In genomic region chr2:40363631-40364030, GRCh38 we compare ENCODE assay signal across 12 cellular contexts.
DNase-seq lines count a peak whose midpoint lies in the region; ATAC-seq and TF ChIP-seq lines count a peak whose summit lies in the region.
"Had no signal": no experiment of that assay in that cellular context is flagged by ENCODE, and none has a peak within 500 bp of the region (broad histone marks: within the 10 kb centered on the region; RNA-seq: fewer than 3 reads in every experiment).

No MANE protein-coding gene starts in this region.

- H3K9me3 ChIP-seq in SK-N-MC (ENCODE audit: low read depth, low read length) (no peaks in the 10 kb centered on the region), right atrium auricular region (no peaks in the 10 kb centered on the region), upper lobe of right lung (no peaks in the 10 kb centered on the region), WERI-Rb-1 (ENCODE audit: severe bottlenecking) (no peaks in the 10 kb centered on the region)
- H3K9me3 ChIP-seq: tibial nerve had no signal

- POLR2A ChIA-PET in activated CD4-positive, alpha-beta T cell treated with anti-CD3 and anti-CD28 coated beads, Interleukin-2, amount 10 ng/mL, durations not matched to agents 7 days and 5 days (lab: Charles Lee) = no interaction called here

- no peaks in the 10 kb centered on the region for H3K36me3 Mint-ChIP-seq in activated CD4-positive, alpha-beta T cell treated with anti-CD3 and anti-CD28 coated beads, Interleukin-2, amount 10 ng/mL, durations not matched to agents 7 days and 5 days (ENCODE audit: low read depth)

- no peaks in the 10 kb centered on the region for H3K27me3 ChIP-seq in right atrium auricular region
- H3K27me3 ChIP-seq in upper lobe of right lung = no peaks in the 10 kb centered on the region
- H3K27me3 ChIP-seq in WERI-Rb-1 (ENCODE audit: insufficient read depth, low read depth, severe bottlenecking) = no peaks in the 10 kb centered on the region
- H3K27me3 ChIP-seq: tibial nerve had no signal

- ATAC-seq in upper lobe of right lung = no peak
- ATAC-seq in left lobe of liver = no peak
- ATAC-seq: HepG2 had no signal

- peaks cover 7% of the 10 kb centered on the region for H3K4me1 Mint-ChIP-seq in activated CD4-positive, alpha-beta T cell treated with anti-CD3 and anti-CD28 coated beads, Interleukin-2, amount 10 ng/mL, durations not matched to agents 7 days and 5 days

- no peak for TF ChIP-seq CTCF in right atrium auricular region (IDR thresholded peaks at IDR 0.05)
- no peak for TF ChIP-seq CTCF in upper lobe of right lung (IDR thresholded peaks at IDR 0.05)
- TF ChIP-seq CTCF in WERI-Rb-1 (IDR thresholded peaks at IDR 0.05; ENCODE audit: low read depth, low read length) = no peak

- H3K36me3 ChIP-seq in SK-N-MC (ENCODE audit: insufficient read depth, low read length) (no peaks in the 10 kb centered on the region), right atrium auricular region (no peaks in the 10 kb centered on the region), upper lobe of right lung (no peaks in the 10 kb centered on the region), WERI-Rb-1 (no peaks in the 10 kb centered on the region)
- H3K36me3 ChIP-seq: tibial nerve had no signal

- H3K27me3 Mint-ChIP-seq in activated CD4-positive, alpha-beta T cell treated with anti-CD3 and anti-CD28 coated beads, Interleukin-2, amount 10 ng/mL, durations not matched to agents 7 days and 5 days = peaks cover 2% of the 10 kb centered on the region
- H3K27me3 Mint-ChIP-seq: dendritic cell treated with granulocyte-macrophage colony-stimulating factor and Interleukin-4, amounts not matched to agents 40 ng/mL and 50 ng/mL, for 4 days had no signal

- DNase-seq in NCI-H748 (lab: John Stamatoyannopoulos, UW; ENCODE audit: unreplicated experiment) (peak; percentile 14), NCI-H748 treated with DMSO at 0.1 percent for 48 hours (lab: John Stamatoyannopoulos, UW) (no peak), SK-N-MC (ENCODE audit: low read depth, low spot score) (no peak), right atrium auricular region (ENCODE audit: low spot score) (no peak), upper lobe of right lung (no peak), WERI-Rb-1 (no peak), left lobe of liver (ENCODE audit: low spot score) (no peak)
- DNase-seq in activated CD4-positive, alpha-beta T cell treated with anti-CD3 and anti-CD28 coated beads, Interleukin-2, amount 10 ng/mL, durations not matched to agents 7 days and 5 days = no peak
- DNase-seq: left cardiac atrium had no signal

- H3K4me3 Mint-ChIP-seq in activated CD4-positive, alpha-beta T cell treated with anti-CD3 and anti-CD28 coated beads, Interleukin-2, amount 10 ng/mL, durations not matched to agents 7 days and 5 days = no peak overlapping the region
- H3K4me3 Mint-ChIP-seq: dendritic cell treated with granulocyte-macrophage colony-stimulating factor and Interleukin-4, amounts not matched to agents 40 ng/mL and 50 ng/mL, for 4 days had no signal

- CTCF ChIA-PET in activated CD4-positive, alpha-beta T cell treated with anti-CD3 and anti-CD28 coated beads, Interleukin-2, amount 10 ng/mL, durations not matched to agents 7 days and 5 days (lab: Charles Lee) = no interaction called here

- no peak overlapping the region for H3K27ac Mint-ChIP-seq in activated CD4-positive, alpha-beta T cell treated with anti-CD3 and anti-CD28 coated beads, Interleukin-2, amount 10 ng/mL, durations not matched to agents 7 days and 5 days

- H3K4me1 ChIP-seq in right atrium auricular region (peaks cover 0 to 44% of the 10 kb centered on the region in 2 donors), upper lobe of right lung (no peaks in the 10 kb centered on the region)

- H3K9ac ChIP-seq in SK-N-MC (ENCODE audit: insufficient read length) = no peak overlapping the region

- intact Hi-C loops in upper lobe of right lung (cut with DNase I) = no loop called here

- no peaks in the 10 kb centered on the region for H3K9me3 Mint-ChIP-seq in activated CD4-positive, alpha-beta T cell treated with anti-CD3 and anti-CD28 coated beads, Interleukin-2, amount 10 ng/mL, durations not matched to agents 7 days and 5 days

- H3K27ac ChIP-seq in SK-N-MC (no peak overlapping the region), right atrium auricular region (peak overlapping the region; percentile 9 to 42), upper lobe of right lung (no peak overlapping the region), WERI-Rb-1 (no peak overlapping the region)

- H3K4me3 ChIP-seq in SK-N-MC = peak overlapping the region; percentile 36; the same call in 1 of the 2 replicates
- H3K4me3 ChIP-seq in right atrium auricular region = peak overlapping the region; percentile 0 to 6
- H3K4me3 ChIP-seq in upper lobe of right lung = peak overlapping the region; percentile 31
- no peak overlapping the region for H3K4me3 ChIP-seq in WERI-Rb-1 (ENCODE audit: low read depth, low read length)

Comparison
In these comparisons a context has a peak if more than half of its experiments do, and no peak if none do; other contexts are left out.
1. H3K27ac ChIP-seq: peak in right atrium auricular region (2 of 2); none in SK-N-MC (single experiment), upper lobe of right lung (single experiment) and WERI-Rb-1 (single experiment).